Comparison of ENCODE assay signal across 10 cellular contexts in genomic region chr16:4309102-4309832, GRCh38. TPM values are rescaled to one million over a fixed set of nuclear protein-coding genes. Genes with fewer than 3 reads are reported as not detected.
DNase-seq lines count a peak whose midpoint lies in the region; ATAC-seq and TF ChIP-seq lines count a peak whose summit lies in the region.
"Had no signal": no experiment of that assay in that cellular context is flagged by ENCODE, and none has a peak within 500 bp of the region (broad histone marks: within the 10 kb centered on the region; RNA-seq: fewer than 3 reads in every experiment).

No MANE protein-coding gene starts in this region.

- H3K4me3 ChIP-seq in heart right ventricle (no peak overlapping the region), SK-N-MC (no peak overlapping the region), tibial artery (no peak overlapping the region)

- H3K36me3 ChIP-seq in heart right ventricle (no peaks in the 10 kb centered on the region), SK-N-MC (ENCODE audit: insufficient read depth, low read length) (no peaks in the 10 kb centered on the region), tibial artery (no peaks in the 10 kb centered on the region)
- H3K36me3 ChIP-seq: neutrophil had no signal

- H3K4me1 ChIP-seq in heart right ventricle (peaks cover 2 to 38% (median 28%) of the 10 kb centered on the region in 9 donors), tibial artery (peaks cover 0 to 34% (median 17%) of the 10 kb centered on the region in 4 donors)

- H3K9ac ChIP-seq in SK-N-MC (ENCODE audit: insufficient read length): no peak overlapping the region

- WGBS in heart right ventricle, 2 donors: 86 to 93% methylated on average over 14 of the region's 14 CpGs

- DNase-seq in heart right ventricle (no peak), left cardiac atrium (no peak), SK-N-MC (ENCODE audit: low read depth, low spot score) (no peak), immature natural killer cell (no peak), tibial artery (no peak), epidermal melanocyte (ENCODE audit: insufficient read length, low spot score) (no peak), GDM1 (lab: John Stamatoyannopoulos, UW) (no peak)
- no peak for DNase-seq in central memory CD4-positive, alpha-beta T cell
- DNase-seq: NCI-H2171 treated with DMSO at 0.1 percent for 48 hours had no signal

- TF ChIP-seq CTCF in heart right ventricle (IDR thresholded peaks at IDR 0.05): no peak
- TF ChIP-seq CTCF in tibial artery (IDR thresholded peaks at IDR 0.05): no peak

- H3K9me3 ChIP-seq in heart right ventricle (no peaks in the 10 kb centered on the region), SK-N-MC (ENCODE audit: low read depth, low read length) (no peaks in the 10 kb centered on the region), tibial artery (no peaks in the 10 kb centered on the region)
- H3K9me3 ChIP-seq: neutrophil had no signal

- peaks cover 0 to 4% (median 0%) of the 10 kb centered on the region in 3 donors for H3K36me3 Mint-ChIP-seq in immature natural killer cell

- H3K27ac ChIP-seq in heart right ventricle (peak overlapping the region in 6 of 10 donors; percentile 39 to 82 (median 66)), SK-N-MC (0 out of 2 replicates have a peak overlapping the region, but pooled peaks have one; percentile 25), tibial artery (peak overlapping the region; percentile 54 to 67)
- H3K27ac ChIP-seq: neutrophil had no signal

- peak overlapping the region in 4 of 5 donors; percentile 35 to 91 (median 62) for H3K4me3 Mint-ChIP-seq in immature natural killer cell

- peaks cover 0 to 2% (median 0%) of the 10 kb centered on the region in 6 donors for H3K9me3 Mint-ChIP-seq in immature natural killer cell

- intact Hi-C loops in heart right ventricle (cut with DNase I): no loop called here
- intact Hi-C loops in left cardiac atrium (cut with DNase I): no loop called here
- intact Hi-C loops in tibial artery (cut with DNase I; ENCODE audit: low total_unique reads): no loop called here

- H3K4me1 Mint-ChIP-seq in immature natural killer cell: peaks cover 20 to 22% of the 10 kb centered on the region in 2 donors

- H3K27me3 Mint-ChIP-seq in immature natural killer cell (ENCODE audit: low read depth in 3 of 3): peaks cover 7 to 13% (median 9%) of the 10 kb centered on the region in 3 donors

- ATAC-seq in heart right ventricle: no peak
- ATAC-seq in left cardiac atrium: no peak

- H3K27me3 ChIP-seq in heart right ventricle (peaks cover 0 to 13% (median 0%) of the 10 kb centered on the region in 7 donors), tibial artery (no peaks in the 10 kb centered on the region)

- peak overlapping the region in 5 of 6 donors; percentile 36 to 79 (median 71) for H3K27ac Mint-ChIP-seq in immature natural killer cell

RNA-seq across cellular contexts. Expression of gene GLIS2, which starts 6.6 kb away (rescaled TPM):
- total RNA-seq in heart right ventricle: 10 to 100 TPM in 8 of 10 donors, 1 to 10 TPM in 2; 9.0 to 16.9 (median 14.9) TPM
- 10 to 100 TPM in 1 of 2 donors, 1 to 10 TPM in 1; 6.9 to 13.1 TPM for polyA plus RNA-seq in heart right ventricle
- 10 to 100 TPM; 23.9 to 29.2 TPM for total RNA-seq in left cardiac atrium
- not detected for polyA plus RNA-seq in immature natural killer cell

RNA-seq across cellular contexts. Expression of gene TFAP4, which starts 36.4 kb away (rescaled TPM):
- total RNA-seq in heart right ventricle (1 to 10 TPM; 1.8 to 6.6 (median 3.1) TPM), left cardiac atrium (1 to 10 TPM; 3.7 to 4.2 TPM)
- polyA plus RNA-seq in heart right ventricle (1 to 10 TPM; 2.0 to 4.6 TPM), immature natural killer cell (under 1 TPM; 0.16 to 0.69 (median 0.41) TPM)

RNA-seq across cellular contexts. Expression of gene PAM16, which starts 41.9 kb away (rescaled TPM):
- total RNA-seq in heart right ventricle: 10 to 100 TPM; 44.2 to 75.0 (median 55.6) TPM
- polyA plus RNA-seq in heart right ventricle: 100 to 1,000 TPM; 136 to 288 TPM
- 10 to 100 TPM; 51.0 to 64.3 TPM for total RNA-seq in left cardiac atrium
- 10 to 100 TPM; 32.9 to 61.6 (median 36.3) TPM for polyA plus RNA-seq in immature natural killer cell
